ENCODE assay signal across 5 cellular contexts in genomic region chr14:29838752-29839151, GRCh38.
"Had no signal": no experiment of that assay in that cellular context is flagged by ENCODE, and none has a peak within 500 bp of the region (broad histone marks: within the 10 kb centered on the region; RNA-seq: fewer than 3 reads in every experiment).

No MANE protein-coding gene starts in this region.

- H3K27ac ChIP-seq: HL-60 had no signal

- FAIRE-seq: K562 had no signal

- H3K27me3 Mint-ChIP-seq: IgD-negative memory B cell had no signal

- H3K4me3 ChIP-seq: K562 had no signal

- H3K4me3 Mint-ChIP-seq: IgD-negative memory B cell had no signal

- DNase-seq: KBM-7, KG1 had no signal

- H3K27ac Mint-ChIP-seq: IgD-negative memory B cell had no signal

- ATAC-seq: K562 had no signal
